ENCODE assay signal across 30 cellular contexts in genomic region chr11:9495780-9496514, GRCh38.
"Had no signal": no experiment of that assay in that cellular context is flagged by ENCODE, and none has a peak within 500 bp of the region (broad histone marks: within the 10 kb centered on the region; RNA-seq: fewer than 3 reads in every experiment).

No MANE protein-coding gene starts in this region.

- DNase-seq: activated CD4-positive, alpha-beta T cell treated with anti-CD3 and anti-CD28 coated beads, Interleukin-2, amount 10 ng/mL, durations not matched to agents 24 days and 14 days; activated CD4-positive, CD25-positive, alpha-beta regulatory T cell treated with anti-CD3 and anti-CD28 coated beads, Interleukin-2, amount 50 U/mL, for 72 hours; activated CD8-positive, alpha-beta T cell treated with anti-CD3 and anti-CD28 coated beads for 36 hours; activated T-cell treated with anti-CD3 and anti-CD28 coated beads, Interleukin-2, amount 50 U/mL, for 48 hours; adrenal gland; aorta; body of pancreas; foreskin keratinocyte; heart left ventricle; left lung; lower lobe of right lung; mesenchymal stem cell; naive thymus-derived CD8-positive, alpha-beta T cell; ovary; sigmoid colon; small intestine; stimulated activated CD4-positive, alpha-beta T cell treated with anti-CD3 and anti-CD28 coated beads, Interleukin-4, amount 100 ng/mL, for 24 hours; T-helper 9 cell; trophoblast cell; WERI-Rb-1 had no signal

- H3K27me3 Mint-ChIP-seq: activated CD4-positive, alpha-beta T cell treated with anti-CD3 and anti-CD28 coated beads, Interleukin-2, amount 10 ng/mL, durations not matched to agents 24 days and 14 days; activated CD8-positive, alpha-beta T cell treated with anti-CD3 and anti-CD28 coated beads for 36 hours; activated naive CD4-positive, alpha-beta T cell treated with anti-CD3 and anti-CD28 coated beads, Interleukin-2, amount 50 U/mL, for 24 hours; naive thymus-derived CD8-positive, alpha-beta T cell; stimulated activated naive CD8-positive, alpha-beta T cell treated with anti-CD3 and anti-CD28 coated beads, Interleukin-15, Interleukin-2, amounts not matched to agents 100 ng/mL and 50 ng/mL, for 24 hours had no signal

- H3K36me3 ChIP-seq: ovary, prostate gland had no signal

- H3K27ac ChIP-seq: adrenal gland, body of pancreas, cardiac muscle cell, esophagus muscularis mucosa, foreskin keratinocyte, heart left ventricle, left lung, lower lobe of right lung, ovary, prostate gland, sigmoid colon, thoracic aorta, WERI-Rb-1 had no signal

- H3K4me1 Mint-ChIP-seq: activated CD4-positive, alpha-beta T cell treated with anti-CD3 and anti-CD28 coated beads, Interleukin-2, amount 10 ng/mL, durations not matched to agents 24 days and 14 days; activated naive CD4-positive, alpha-beta T cell treated with anti-CD3 and anti-CD28 coated beads, Interleukin-2, amount 50 U/mL, for 24 hours; stimulated activated effector memory CD8-positive, alpha-beta T cell treated with anti-CD3 and anti-CD28 coated beads, Interleukin-12 subunit alpha, Interleukin-12 subunit beta, amount 100 ng/mL, for 72 hours had no signal

- H3K9me3 ChIP-seq: adrenal gland, body of pancreas, esophagus muscularis mucosa, heart left ventricle, left lung, lower lobe of right lung, ovary, prostate gland, sigmoid colon, thoracic aorta had no signal

- H3K4me3 Mint-ChIP-seq: activated CD4-positive, alpha-beta T cell treated with anti-CD3 and anti-CD28 coated beads, Interleukin-2, amount 10 ng/mL, durations not matched to agents 24 days and 14 days; activated CD8-positive, alpha-beta T cell treated with anti-CD3 and anti-CD28 coated beads for 36 hours; activated naive CD4-positive, alpha-beta T cell treated with anti-CD3 and anti-CD28 coated beads, Interleukin-2, amount 50 U/mL, for 24 hours; naive thymus-derived CD8-positive, alpha-beta T cell; stimulated activated effector memory CD8-positive, alpha-beta T cell treated with anti-CD3 and anti-CD28 coated beads, Interleukin-12 subunit alpha, Interleukin-12 subunit beta, amount 100 ng/mL, for 72 hours; stimulated activated naive CD8-positive, alpha-beta T cell treated with anti-CD3 and anti-CD28 coated beads, Interleukin-15, Interleukin-2, amounts not matched to agents 100 ng/mL and 50 ng/mL, for 24 hours had no signal

- ATAC-seq: activated CD8-positive, alpha-beta T cell treated with anti-CD3 and anti-CD28 coated beads for 36 hours; body of pancreas; foreskin keratinocyte; heart left ventricle; left lung; lower lobe of right lung; naive thymus-derived CD8-positive, alpha-beta T cell; stimulated activated effector memory CD8-positive, alpha-beta T cell treated with anti-CD3 and anti-CD28 coated beads, Interleukin-12 subunit alpha, Interleukin-12 subunit beta, amount 100 ng/mL, for 72 hours had no signal

- FAIRE-seq: islet of Langerhans, small intestine, urothelium cell line had no signal

- H3K4me1 ChIP-seq: adrenal gland, esophagus muscularis mucosa, foreskin keratinocyte, heart left ventricle, left lung, lower lobe of right lung, prostate gland, sigmoid colon had no signal

- H3K9me3 Mint-ChIP-seq: activated CD4-positive, alpha-beta T cell treated with anti-CD3 and anti-CD28 coated beads, Interleukin-2, amount 10 ng/mL, durations not matched to agents 24 days and 14 days; activated CD8-positive, alpha-beta T cell treated with anti-CD3 and anti-CD28 coated beads for 36 hours; activated naive CD4-positive, alpha-beta T cell treated with anti-CD3 and anti-CD28 coated beads, Interleukin-2, amount 50 U/mL, for 24 hours; activated T-helper 2 cell treated with anti-CD3 and anti-CD28 coated beads, Interferon-gamma antibody, Interleukin-2, Interleukin-4, amounts not matched to agents 10 μg/mL and 5 μg/mL and 100 μg/mL, durations not matched to agents 14 hours and 24 hours and 36 hours; naive thymus-derived CD8-positive, alpha-beta T cell; stimulated activated effector memory CD8-positive, alpha-beta T cell treated with anti-CD3 and anti-CD28 coated beads, Interleukin-12 subunit alpha, Interleukin-12 subunit beta, amount 100 ng/mL, for 72 hours; stimulated activated naive CD8-positive, alpha-beta T cell treated with anti-CD3 and anti-CD28 coated beads, Interleukin-15, Interleukin-2, amounts not matched to agents 100 ng/mL and 50 ng/mL, for 24 hours had no signal

- H3K27ac Mint-ChIP-seq: activated CD4-positive, alpha-beta T cell treated with anti-CD3 and anti-CD28 coated beads, Interleukin-2, amount 10 ng/mL, durations not matched to agents 24 days and 14 days; activated CD8-positive, alpha-beta T cell treated with anti-CD3 and anti-CD28 coated beads for 36 hours; activated naive CD4-positive, alpha-beta T cell treated with anti-CD3 and anti-CD28 coated beads, Interleukin-2, amount 50 U/mL, for 24 hours; activated T-helper 2 cell treated with anti-CD3 and anti-CD28 coated beads, Interferon-gamma antibody, Interleukin-2, Interleukin-4, amounts not matched to agents 10 μg/mL and 5 μg/mL and 100 μg/mL, durations not matched to agents 14 hours and 24 hours and 36 hours; stimulated activated effector memory CD8-positive, alpha-beta T cell treated with anti-CD3 and anti-CD28 coated beads, Interleukin-12 subunit alpha, Interleukin-12 subunit beta, amount 100 ng/mL, for 72 hours; stimulated activated naive CD8-positive, alpha-beta T cell treated with anti-CD3 and anti-CD28 coated beads, Interleukin-15, Interleukin-2, amounts not matched to agents 100 ng/mL and 50 ng/mL, for 24 hours had no signal

- H3K27me3 ChIP-seq: adrenal gland, body of pancreas, cardiac muscle cell, esophagus muscularis mucosa, foreskin keratinocyte, heart left ventricle, left lung, ovary, sigmoid colon had no signal

- H3K4me3 ChIP-seq: adrenal gland, body of pancreas, cardiac muscle cell, esophagus muscularis mucosa, heart left ventricle, left lung, lower lobe of right lung, ovary, prostate gland, sigmoid colon, thoracic aorta had no signal
